Comparison of ENCODE assay signal across 8 cellular contexts in the genomic region with DNA sequence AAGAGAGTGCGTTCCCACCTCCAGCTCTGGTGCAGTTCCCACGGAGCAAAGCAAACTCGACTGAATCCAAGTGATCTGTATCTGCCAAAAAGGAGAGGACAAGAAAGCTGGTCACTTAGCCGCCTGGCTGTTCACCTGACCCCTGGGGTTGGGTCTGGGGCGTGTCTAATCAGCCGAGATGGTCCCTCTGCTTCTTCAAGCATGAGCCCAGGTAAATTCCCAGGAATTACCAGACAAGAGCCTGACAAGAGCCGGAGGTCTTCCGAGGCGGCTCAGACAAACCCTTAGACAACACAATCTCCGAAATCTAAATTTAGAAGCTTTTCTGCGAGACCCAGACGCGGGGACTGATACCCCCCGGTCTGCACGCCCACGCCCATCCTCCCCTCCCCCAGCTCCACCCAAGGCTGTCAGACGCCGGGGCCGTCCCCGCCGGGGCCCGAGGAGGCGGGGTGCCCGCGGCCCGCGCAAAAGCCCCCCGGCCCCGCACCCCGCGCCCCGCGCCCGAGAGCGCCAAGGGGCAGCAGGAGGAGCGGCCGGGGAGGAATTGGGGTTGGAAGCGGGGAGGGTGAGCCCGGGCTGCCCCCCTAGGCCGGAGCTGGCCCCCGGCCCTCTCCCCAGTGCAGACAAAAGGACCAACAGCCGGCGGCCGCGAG. TPM values are rescaled to one million over a fixed set of nuclear protein-coding genes. Genes with fewer than 3 reads are reported as not detected.
DNase-seq lines count a peak whose midpoint lies in the region; ATAC-seq and TF ChIP-seq lines count a peak whose summit lies in the region.

No MANE protein-coding gene starts in this region.

- no peaks in the 10 kb centered on the region for H3K27me3 ChIP-seq in HUES48 (ENCODE audit: control insufficient read depth, insufficient read depth, low read length)

- 0 out of 2 replicates have a peak overlapping the region, but pooled peaks have one; percentile 84 for H3K9ac ChIP-seq in HUES48 (ENCODE audit: low read depth, low read length)

- peak overlapping the region in 3 of 7 donors; percentile 32 to 71 (median 71) for H3K27ac Mint-ChIP-seq in CD14-positive monocyte
- H3K27ac Mint-ChIP-seq in WTC11 = peak overlapping the region; percentile 96

- H3K27ac ChIP-seq in HUES48 (ENCODE audit: low read depth, low read length) = peak overlapping the region; percentile 91
- peak overlapping the region; percentile 85 for H3K27ac ChIP-seq in caudate nucleus (ENCODE audit: low read depth, low read length)

- no peaks in the 10 kb centered on the region for H3K9me3 ChIP-seq in HUES48 (ENCODE audit: control insufficient read depth, insufficient read depth, low read length)

- H3K27me3 Mint-ChIP-seq in CD14-positive monocyte (ENCODE audit: low read depth in 3 of 3) (peaks cover 2 to 11% (median 7%) of the 10 kb centered on the region in 3 donors), WTC11 (ENCODE audit: low read depth) (no peaks in the 10 kb centered on the region)

- H3K9me3 Mint-ChIP-seq in CD14-positive monocyte = no peaks in the 10 kb centered on the region
- no peaks in the 10 kb centered on the region for H3K9me3 Mint-ChIP-seq in WTC11

- TF ChIP-seq CTCF in CD14-positive monocyte (IDR thresholded peaks at IDR 0.05) = peak; percentile 57
- TF ChIP-seq CTCF in WTC11 (IDR thresholded peaks at IDR 0.05) = no peak

- H3K4me1 Mint-ChIP-seq in CD14-positive monocyte = peaks cover 47% of the 10 kb centered on the region
- peaks cover 37% of the 10 kb centered on the region for H3K4me1 Mint-ChIP-seq in WTC11

- no peak for DNase-seq in CD14-positive monocyte (ENCODE audit: low spot score)
- peak; percentile 67 for DNase-seq in WTC11 (ENCODE audit: low spot score)
- peak in 43 of 61 donors; percentile 6 to 68 (median 31) for DNase-seq in caudate nucleus (lab: John Stamatoyannopoulos, UW)
- DNase-seq in left lobe of liver (ENCODE audit: low spot score) = peak; percentile 55
- DNase-seq in stimulated activated CD4-positive, alpha-beta T cell treated with anti-CD3 and anti-CD28 coated beads, Interleukin-4, amount 100 ng/mL, for 4 hours = peak; percentile 60
- no peak for DNase-seq in NK-92 (lab: John Stamatoyannopoulos, UW; ENCODE audit: unreplicated experiment)

- POLR2A ChIA-PET in WTC11 (lab: Charles Lee) = interaction anchor here (0.8 to 3.2 kb wide), 5 partner anchors 11 to 75 kb away, joined by 3 to 17 read pairs (median 5); a partner anchor contains a TSS

- CTCF ChIA-PET in WTC11 (lab: Charles Lee) = interaction anchor here (0.7 to 3.2 kb wide), 22 partner anchors 8 to 272 kb away, joined by 3 to 27 read pairs (median 5); a partner anchor contains a TSS

- H3K36me3 Mint-ChIP-seq in CD14-positive monocyte (peaks cover 14 to 15% of the 10 kb centered on the region in 2 donors), WTC11 (peaks cover 21% of the 10 kb centered on the region)

- peak overlapping the region; percentile 75 for H3K4me3 ChIP-seq in HUES48 (ENCODE audit: low read depth, low read length)

- ATAC-seq in GM21360 (IDR thresholded peaks at IDR 0.05; ENCODE audit: unreplicated experiment) = peak; percentile 36
- peak; percentile 31 for ATAC-seq in WTC11
- peak; percentile 49 for ATAC-seq in left lobe of liver

- peaks cover 30% of the 10 kb centered on the region for H3K36me3 ChIP-seq in HUES48 (ENCODE audit: control insufficient read depth, insufficient read depth, low read length)

- H3K4me1 ChIP-seq in HUES48 (ENCODE audit: control insufficient read depth, insufficient read depth, low read length) = peaks cover 14% of the 10 kb centered on the region

- intact Hi-C loops in CD14-positive monocyte (cut with micrococcal nuclease) = loop anchor here in 1 of 2 donors (5.0 kb wide), 1 partner anchor 36 kb away; a partner anchor contains a TSS

- H3K4me3 Mint-ChIP-seq in CD14-positive monocyte (peak overlapping the region; percentile 84 to 98), WTC11 (peak overlapping the region; percentile 76)

TF ChIP-seq in WTC11, 78 proteins besides CTCF, POLR2A, EP300 and RAD21 (continues in another document):
- TF ChIP-seq NFE2L1 (CRISPR knock-in tag; IDR thresholded peaks at IDR 0.05) = no peak
- TF ChIP-seq, protein P1, sequence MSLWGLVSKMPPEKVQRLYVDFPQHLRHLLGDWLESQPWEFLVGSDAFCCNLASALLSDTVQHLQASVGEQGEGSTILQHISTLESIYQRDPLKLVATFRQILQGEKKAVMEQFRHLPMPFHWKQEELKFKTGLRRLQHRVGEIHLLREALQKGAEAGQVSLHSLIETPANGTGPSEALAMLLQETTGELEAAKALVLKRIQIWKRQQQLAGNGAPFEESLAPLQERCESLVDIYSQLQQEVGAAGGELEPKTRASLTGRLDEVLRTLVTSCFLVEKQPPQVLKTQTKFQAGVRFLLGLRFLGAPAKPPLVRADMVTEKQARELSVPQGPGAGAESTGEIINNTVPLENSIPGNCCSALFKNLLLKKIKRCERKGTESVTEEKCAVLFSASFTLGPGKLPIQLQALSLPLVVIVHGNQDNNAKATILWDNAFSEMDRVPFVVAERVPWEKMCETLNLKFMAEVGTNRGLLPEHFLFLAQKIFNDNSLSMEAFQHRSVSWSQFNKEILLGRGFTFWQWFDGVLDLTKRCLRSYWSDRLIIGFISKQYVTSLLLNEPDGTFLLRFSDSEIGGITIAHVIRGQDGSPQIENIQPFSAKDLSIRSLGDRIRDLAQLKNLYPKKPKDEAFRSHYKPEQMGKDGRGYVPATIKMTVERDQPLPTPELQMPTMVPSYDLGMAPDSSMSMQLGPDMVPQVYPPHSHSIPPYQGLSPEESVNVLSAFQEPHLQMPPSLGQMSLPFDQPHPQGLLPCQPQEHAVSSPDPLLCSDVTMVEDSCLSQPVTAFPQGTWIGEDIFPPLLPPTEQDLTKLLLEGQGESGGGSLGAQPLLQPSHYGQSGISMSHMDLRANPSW (CRISPR knock-in tag; conservative IDR thresholded peaks at IDR 0.05; ENCODE audit: low read depth) = no peak
- TF ChIP-seq SMAD3 (CRISPR knock-in tag; IDR thresholded peaks at IDR 0.05; ENCODE audit: borderline replicate concordance) = no peak
- no peak for TF ChIP-seq GRHL2 (CRISPR knock-in tag; IDR thresholded peaks at IDR 0.05; ENCODE audit: insufficient replicate concordance, severe bottlenecking)
- TF ChIP-seq, protein P2, sequence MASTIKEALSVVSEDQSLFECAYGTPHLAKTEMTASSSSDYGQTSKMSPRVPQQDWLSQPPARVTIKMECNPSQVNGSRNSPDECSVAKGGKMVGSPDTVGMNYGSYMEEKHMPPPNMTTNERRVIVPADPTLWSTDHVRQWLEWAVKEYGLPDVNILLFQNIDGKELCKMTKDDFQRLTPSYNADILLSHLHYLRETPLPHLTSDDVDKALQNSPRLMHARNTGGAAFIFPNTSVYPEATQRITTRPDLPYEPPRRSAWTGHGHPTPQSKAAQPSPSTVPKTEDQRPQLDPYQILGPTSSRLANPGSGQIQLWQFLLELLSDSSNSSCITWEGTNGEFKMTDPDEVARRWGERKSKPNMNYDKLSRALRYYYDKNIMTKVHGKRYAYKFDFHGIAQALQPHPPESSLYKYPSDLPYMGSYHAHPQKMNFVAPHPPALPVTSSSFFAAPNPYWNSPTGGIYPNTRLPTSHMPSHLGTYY (CRISPR knock-in tag; IDR thresholded peaks at IDR 0.05) = no peak
- TF ChIP-seq, protein P3, sequence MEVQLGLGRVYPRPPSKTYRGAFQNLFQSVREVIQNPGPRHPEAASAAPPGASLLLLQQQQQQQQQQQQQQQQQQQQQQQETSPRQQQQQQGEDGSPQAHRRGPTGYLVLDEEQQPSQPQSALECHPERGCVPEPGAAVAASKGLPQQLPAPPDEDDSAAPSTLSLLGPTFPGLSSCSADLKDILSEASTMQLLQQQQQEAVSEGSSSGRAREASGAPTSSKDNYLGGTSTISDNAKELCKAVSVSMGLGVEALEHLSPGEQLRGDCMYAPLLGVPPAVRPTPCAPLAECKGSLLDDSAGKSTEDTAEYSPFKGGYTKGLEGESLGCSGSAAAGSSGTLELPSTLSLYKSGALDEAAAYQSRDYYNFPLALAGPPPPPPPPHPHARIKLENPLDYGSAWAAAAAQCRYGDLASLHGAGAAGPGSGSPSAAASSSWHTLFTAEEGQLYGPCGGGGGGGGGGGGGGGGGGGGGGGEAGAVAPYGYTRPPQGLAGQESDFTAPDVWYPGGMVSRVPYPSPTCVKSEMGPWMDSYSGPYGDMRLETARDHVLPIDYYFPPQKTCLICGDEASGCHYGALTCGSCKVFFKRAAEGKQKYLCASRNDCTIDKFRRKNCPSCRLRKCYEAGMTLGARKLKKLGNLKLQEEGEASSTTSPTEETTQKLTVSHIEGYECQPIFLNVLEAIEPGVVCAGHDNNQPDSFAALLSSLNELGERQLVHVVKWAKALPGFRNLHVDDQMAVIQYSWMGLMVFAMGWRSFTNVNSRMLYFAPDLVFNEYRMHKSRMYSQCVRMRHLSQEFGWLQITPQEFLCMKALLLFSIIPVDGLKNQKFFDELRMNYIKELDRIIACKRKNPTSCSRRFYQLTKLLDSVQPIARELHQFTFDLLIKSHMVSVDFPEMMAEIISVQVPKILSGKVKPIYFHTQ (CRISPR knock-in tag; IDR thresholded peaks at IDR 0.05) = no peak

RNA-seq across cellular contexts. Expression of a gene that starts 0.7 kb away (rescaled TPM):
- 1 to 10 TPM; 3.1 to 4.9 TPM for polyA plus RNA-seq in CD14-positive monocyte
- total RNA-seq in WTC11 (2021) = 14.1 to 16.2 TPM (median 15.4 TPM) in 3 replicates
- 2.4 TPM for total RNA-seq in left lobe of liver

RNA-seq across cellular contexts. Expression of a gene that starts 12.0 kb away (rescaled TPM):
- 100 to 1,000 TPM in 1 of 2 donors, 10 to 100 TPM in 1; 81.3 to 102 TPM for polyA plus RNA-seq in CD14-positive monocyte
- total RNA-seq in WTC11 (2021) (255 to 272 TPM (median 268 TPM) in 3 replicates), left lobe of liver (56.2 TPM)

RNA-seq across cellular contexts. Expression of a gene that starts 37.5 kb away (rescaled TPM):
- 10 to 100 TPM in 1 of 2 donors, 1 to 10 TPM in 1; 6.7 to 10.0 TPM for polyA plus RNA-seq in CD14-positive monocyte
- total RNA-seq in WTC11 (2021) (21.5 to 23.2 TPM (median 23.0 TPM) in 3 replicates), left lobe of liver (10.0 TPM)

Comparison
In these comparisons a context has a peak if more than half of its experiments do, and no peak if none do; other contexts are left out.
1. DNase-seq: peak in WTC11 (single experiment), caudate nucleus (43 of 61), left lobe of liver (single experiment) and stimulated activated CD4-positive, alpha-beta T cell treated with anti-CD3 and anti-CD28 coated beads, Interleukin-4, amount 100 ng/mL, for 4 hours (2 of 2); none in CD14-positive monocyte (single experiment) and NK-92 (single experiment).
2. Peak in every context shown above with its lines, with median percentiles within 50 percentile points of each other: ATAC-seq.